16 cellular contexts compared by ENCODE assay signal in genomic region chr11:111359223-111360149, GRCh38. TPM values are rescaled to one million over a fixed set of nuclear protein-coding genes. Genes with fewer than 3 reads are reported as not detected.
DNase-seq lines count a peak whose midpoint lies in the region; ATAC-seq, FAIRE-seq and TF ChIP-seq lines count a peak whose summit lies in the region.
"Had no signal": no experiment of that assay in that cellular context is flagged by ENCODE, and none has a peak within 500 bp of the region (broad histone marks: within the 10 kb centered on the region; RNA-seq: fewer than 3 reads in every experiment).

No MANE protein-coding gene starts in this region.

- H3K9me3 ChIP-seq in pancreas: no peaks in the 10 kb centered on the region

- no peaks in the 10 kb centered on the region for H3K4me1 Mint-ChIP-seq in activated T-helper 17 cell treated with anti-CD3 and anti-CD28 coated beads, Interleukin-2, amount 50 U/mL, for 72 hours

- intact Hi-C loops in pancreas (cut with DNase I): loop anchor here in 1 of 3 donors (10.0 kb wide), 2 partner anchors 55 to 65 kb away; no protein-coding TSS in a partner anchor
- intact Hi-C loops in lower leg skin (cut with DNase I; ENCODE audit: low total_unique reads): no loop called here

- FAIRE-seq in pancreas (lab: Jason Lieb, UNC): no peak
- FAIRE-seq: endometrium had no signal

- no peak overlapping the region for H3K27ac Mint-ChIP-seq in activated T-helper 17 cell treated with anti-CD3 and anti-CD28 coated beads, Interleukin-2, amount 50 U/mL, for 72 hours

- no peaks in the 10 kb centered on the region for H3K36me3 Mint-ChIP-seq in activated T-helper 17 cell treated with anti-CD3 and anti-CD28 coated beads, Interleukin-2, amount 50 U/mL, for 72 hours (ENCODE audit: low read depth)

- no peak for TF ChIP-seq EP300 in Ishikawa (IDR thresholded peaks at IDR 0.05; ENCODE audit: borderline replicate concordance)

- TF ChIP-seq RAD21 in Ishikawa (IDR thresholded peaks at IDR 0.05; ENCODE audit: low read depth): peak; percentile 18; the same call in 1 of the 2 replicates

- peak; percentile 5 for DNase-seq in NCI-H1694 treated with DMSO at 0.1 percent for 48 hours (lab: John Stamatoyannopoulos, UW)
- no peak for DNase-seq in NCI-H1694 (lab: John Stamatoyannopoulos, UW)
- DNase-seq in pancreas: no peak
- DNase-seq in lower leg skin (ENCODE audit: low spot score in 2 of 2): no peak
- DNase-seq: EL, head of caudate nucleus, left cardiac atrium, SIG-M5 had no signal

- ATAC-seq in activated T-helper 17 cell treated with anti-CD3 and anti-CD28 coated beads, Interleukin-2, amount 50 U/mL, for 72 hours (replicated peaks): peak; percentile 81
- ATAC-seq in pancreas (peak in 2 of 4 donors; percentile 8 to 9), HG03139 (IDR thresholded peaks at IDR 0.05; ENCODE audit: unreplicated experiment) (no peak), HG03460 (IDR thresholded peaks at IDR 0.05; ENCODE audit: unreplicated experiment) (no peak)
- ATAC-seq: activated CD4-positive, CD25-positive, alpha-beta regulatory T cell treated with anti-CD3 and anti-CD28 coated beads, Interleukin-2, amount 50 U/mL, for 24 hours; left cardiac atrium had no signal

- no peaks in the 10 kb centered on the region for H3K27me3 ChIP-seq in pancreas

- no peak for TF ChIP-seq POLR2A in lower leg skin (IDR thresholded peaks at IDR 0.05)

- no peak overlapping the region for H3K4me3 Mint-ChIP-seq in activated T-helper 17 cell treated with anti-CD3 and anti-CD28 coated beads, Interleukin-2, amount 50 U/mL, for 72 hours

- H3K27me3 Mint-ChIP-seq in activated T-helper 17 cell treated with anti-CD3 and anti-CD28 coated beads, Interleukin-2, amount 50 U/mL, for 72 hours: no peaks in the 10 kb centered on the region

- H3K4me3 ChIP-seq in pancreas (no peak overlapping the region), lower leg skin (ENCODE audit: low read depth, poor library complexity, severe bottlenecking) (no peak overlapping the region)

- peaks cover 30 to 54% (median 54%) of the 10 kb centered on the region in 3 donors for H3K4me1 ChIP-seq in pancreas

- no peaks in the 10 kb centered on the region for H3K36me3 ChIP-seq in pancreas

- H3K9me3 Mint-ChIP-seq in activated T-helper 17 cell treated with anti-CD3 and anti-CD28 coated beads, Interleukin-2, amount 50 U/mL, for 72 hours: no peaks in the 10 kb centered on the region

- peak overlapping the region; percentile 64 to 90 (median 72) for H3K27ac ChIP-seq in pancreas

- WGBS in pancreas, 2 donors: 51 to 58% methylated on average over 7 of the region's 7 CpGs
- WGBS in lower leg skin, 2 donors: 83 to 88% methylated on average over 7 of the region's 7 CpGs

- TF ChIP-seq CTCF in pancreas (IDR thresholded peaks at IDR 0.05) (no peak), lower leg skin (IDR thresholded peaks at IDR 0.05) (no peak)

TF ChIP-seq in Ishikawa, 13 proteins besides CTCF, POLR2A, EP300 and RAD21:
- no peak for TF ChIP-seq TAF1 (IDR thresholded peaks at IDR 0.05; ENCODE audit: low read depth)

RNA-seq across cellular contexts. Expression of gene POU2AF1, which starts 19.6 kb away (rescaled TPM):
- total RNA-seq in activated T-helper 17 cell treated with anti-CD3 and anti-CD28 coated beads, Interleukin-2, amount 50 U/mL, for 72 hours: 10 to 100 TPM in 1 of 2 donors, 1 to 10 TPM in 1; 6.4 to 36.6 TPM
- total RNA-seq in pancreas (1 to 10 TPM in 1 of 6 donors, under 1 TPM in 5; 0.08 to 2.2 (median 0.41) TPM), lower leg skin (under 1 TPM in 1 of 4 donors, not detected in 3; 0.13 TPM)
- under 1 TPM; 0.19 to 0.73 TPM for polyA plus RNA-seq in pancreas
- total RNA-seq: LHCN-M2, NCI-H460 had no signal
